ENCODE assay signal across 1 cellular context in the genomic region with DNA sequence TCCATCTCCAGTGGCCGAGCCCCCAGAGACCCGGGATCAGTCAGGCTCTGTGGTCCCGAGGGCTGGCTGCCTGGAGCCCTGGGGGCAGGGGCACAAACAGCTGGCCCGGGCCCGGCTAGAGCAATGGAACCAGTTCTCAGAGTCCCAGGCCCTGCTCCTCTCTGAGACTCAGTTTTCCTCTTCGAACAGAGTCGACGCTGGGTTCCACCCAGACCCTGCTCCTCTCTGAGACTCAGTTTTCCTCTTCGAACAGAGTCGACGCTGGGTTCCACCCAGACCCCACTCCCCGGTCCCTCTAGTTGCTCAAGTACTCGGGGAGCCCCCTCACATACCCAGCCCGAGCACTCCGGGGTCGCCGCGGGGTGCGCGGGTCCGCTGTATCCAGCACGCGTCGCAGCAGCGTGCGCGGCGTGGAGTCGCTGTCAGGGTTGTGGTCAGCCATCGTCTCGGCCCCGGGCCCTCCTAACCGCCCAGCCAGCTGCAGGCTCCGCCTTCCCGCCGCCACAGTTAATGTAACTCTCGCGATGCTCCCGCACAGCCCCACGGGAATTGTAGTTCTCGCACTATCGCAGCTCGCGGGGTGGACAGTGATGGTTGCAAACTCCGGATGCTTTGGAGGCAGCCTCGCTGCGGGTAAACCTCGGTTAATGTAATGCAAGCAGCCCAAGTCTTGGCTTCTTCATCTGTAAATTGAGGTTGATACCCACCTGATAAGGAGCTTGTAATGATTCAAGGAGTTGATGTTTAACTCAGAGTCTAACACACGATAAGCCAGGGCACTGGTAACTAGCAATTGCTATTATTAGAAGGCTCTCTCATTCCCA.
TF ChIP-seq lines count a peak whose summit lies in the region.

No MANE protein-coding gene starts in this region.

TF ChIP-seq in HEK293, 187 proteins besides CTCF, POLR2A, EP300 and RAD21 (continued from another document):
- TF ChIP-seq ZNF510 (tag by site-specific recombination; IDR thresholded peaks at IDR 0.05; ENCODE audit: insufficient replicate concordance) (no peak), ZNF2 (tag by site-specific recombination; IDR thresholded peaks at IDR 0.05) (peak; percentile 49; the same call in 1 of the 2 replicates), ZNF561 (tag by site-specific recombination; IDR thresholded peaks at IDR 0.05; ENCODE audit: borderline replicate concordance) (peak; percentile 27; the same call in 1 of the 2 replicates), ZNF600 (tag by site-specific recombination; IDR thresholded peaks at IDR 0.05) (0 out of 2 replicates have a peak, but pooled peaks have one; percentile 41), SP3 (tag by site-specific recombination; IDR thresholded peaks at IDR 0.05) (peak; percentile 83), ZXDB (tag by site-specific recombination; IDR thresholded peaks at IDR 0.05) (peak; percentile 86), ZNF629 (tag by site-specific recombination; IDR thresholded peaks at IDR 0.05) (0 out of 2 replicates have a peak, but pooled peaks have one; percentile 20), ZNF660 (tag by site-specific recombination; IDR thresholded peaks at IDR 0.05) (peak; percentile 37; the same call in 1 of the 2 replicates), YY2 (tag by site-specific recombination; IDR thresholded peaks at IDR 0.05) (peak; percentile 91), KLF9 (tag by site-specific recombination; IDR thresholded peaks at IDR 0.05; ENCODE audit: low read depth) (peak; percentile 44), ZNF76 (tag by site-specific recombination; IDR thresholded peaks at IDR 0.05; ENCODE audit: borderline replicate concordance, low read depth) (peak; percentile 94), ZIC2 (tag by site-specific recombination; IDR thresholded peaks at IDR 0.05) (peak; percentile 81), KLF1 (tag by site-specific recombination; IDR thresholded peaks at IDR 0.05) (peak; percentile 20), ZBTB20 (tag by site-specific recombination; IDR thresholded peaks at IDR 0.05) (peak; percentile 88), ZNF843 (tag by site-specific recombination; IDR thresholded peaks at IDR 0.05) (peak; percentile 56; the same call in 1 of the 2 replicates), ZBTB1 (tag by site-specific recombination; IDR thresholded peaks at IDR 0.05) (no peak), PRDM10 (tag by site-specific recombination; IDR thresholded peaks at IDR 0.05) (peak; percentile 38; the same call in 1 of the 2 replicates), ZEB2 (tag by site-specific recombination; IDR thresholded peaks at IDR 0.05) (peak; percentile 18; the same call in 1 of the 2 replicates), ZNF335 (tag by site-specific recombination; conservative IDR thresholded peaks at IDR 0.05) (peak; percentile 75), KLF16 (tag by site-specific recombination; IDR thresholded peaks at IDR 0.05) (peak; percentile 81; the same call in 1 of the 2 replicates), PBX3 (CRISPR knock-in tag; IDR thresholded peaks at IDR 0.05) (0 out of 2 replicates have a peak, but pooled peaks have one; percentile 48), KLF17 (tag by site-specific recombination; IDR thresholded peaks at IDR 0.05) (0 out of 2 replicates have a peak, but pooled peaks have one; percentile 31), ZNF24 (tag by site-specific recombination; IDR thresholded peaks at IDR 0.05) (0 out of 2 replicates have a peak, but pooled peaks have one; percentile 32), MEIS1 (CRISPR knock-in tag; IDR thresholded peaks at IDR 0.05; ENCODE audit: borderline replicate concordance) (no peak), ZNF10 (tag by site-specific recombination; IDR thresholded peaks at IDR 0.05) (peak; percentile 38; the same call in 1 of the 2 replicates), SP2 (tag by site-specific recombination; IDR thresholded peaks at IDR 0.05) (peak; percentile 50)
- TF ChIP-seq, protein P1, sequence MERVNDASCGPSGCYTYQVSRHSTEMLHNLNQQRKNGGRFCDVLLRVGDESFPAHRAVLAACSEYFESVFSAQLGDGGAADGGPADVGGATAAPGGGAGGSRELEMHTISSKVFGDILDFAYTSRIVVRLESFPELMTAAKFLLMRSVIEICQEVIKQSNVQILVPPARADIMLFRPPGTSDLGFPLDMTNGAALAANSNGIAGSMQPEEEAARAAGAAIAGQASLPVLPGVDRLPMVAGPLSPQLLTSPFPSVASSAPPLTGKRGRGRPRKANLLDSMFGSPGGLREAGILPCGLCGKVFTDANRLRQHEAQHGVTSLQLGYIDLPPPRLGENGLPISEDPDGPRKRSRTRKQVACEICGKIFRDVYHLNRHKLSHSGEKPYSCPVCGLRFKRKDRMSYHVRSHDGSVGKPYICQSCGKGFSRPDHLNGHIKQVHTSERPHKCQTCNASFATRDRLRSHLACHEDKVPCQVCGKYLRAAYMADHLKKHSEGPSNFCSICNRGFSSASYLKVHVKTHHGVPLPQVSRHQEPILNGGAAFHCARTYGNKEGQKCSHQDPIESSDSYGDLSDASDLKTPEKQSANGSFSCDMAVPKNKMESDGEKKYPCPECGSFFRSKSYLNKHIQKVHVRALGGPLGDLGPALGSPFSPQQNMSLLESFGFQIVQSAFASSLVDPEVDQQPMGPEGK (tag by site-specific recombination; IDR thresholded peaks at IDR 0.05): 0 out of 2 replicates have a peak, but pooled peaks have one; percentile 35
- TF ChIP-seq, protein P2, sequence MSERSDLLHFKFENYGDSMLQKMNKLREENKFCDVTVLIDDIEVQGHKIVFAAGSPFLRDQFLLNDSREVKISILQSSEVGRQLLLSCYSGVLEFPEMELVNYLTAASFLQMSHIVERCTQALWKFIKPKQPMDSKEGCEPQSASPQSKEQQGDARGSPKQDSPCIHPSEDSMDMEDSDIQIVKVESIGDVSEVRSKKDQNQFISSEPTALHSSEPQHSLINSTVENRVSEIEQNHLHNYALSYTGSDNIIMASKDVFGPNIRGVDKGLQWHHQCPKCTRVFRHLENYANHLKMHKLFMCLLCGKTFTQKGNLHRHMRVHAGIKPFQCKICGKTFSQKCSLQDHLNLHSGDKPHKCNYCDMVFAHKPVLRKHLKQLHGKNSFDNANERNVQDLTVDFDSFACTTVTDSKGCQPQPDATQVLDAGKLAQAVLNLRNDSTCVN (tag by site-specific recombination; optimal IDR thresholded peaks at IDR 0.05): peak; percentile 68
- TF ChIP-seq, protein P3, sequence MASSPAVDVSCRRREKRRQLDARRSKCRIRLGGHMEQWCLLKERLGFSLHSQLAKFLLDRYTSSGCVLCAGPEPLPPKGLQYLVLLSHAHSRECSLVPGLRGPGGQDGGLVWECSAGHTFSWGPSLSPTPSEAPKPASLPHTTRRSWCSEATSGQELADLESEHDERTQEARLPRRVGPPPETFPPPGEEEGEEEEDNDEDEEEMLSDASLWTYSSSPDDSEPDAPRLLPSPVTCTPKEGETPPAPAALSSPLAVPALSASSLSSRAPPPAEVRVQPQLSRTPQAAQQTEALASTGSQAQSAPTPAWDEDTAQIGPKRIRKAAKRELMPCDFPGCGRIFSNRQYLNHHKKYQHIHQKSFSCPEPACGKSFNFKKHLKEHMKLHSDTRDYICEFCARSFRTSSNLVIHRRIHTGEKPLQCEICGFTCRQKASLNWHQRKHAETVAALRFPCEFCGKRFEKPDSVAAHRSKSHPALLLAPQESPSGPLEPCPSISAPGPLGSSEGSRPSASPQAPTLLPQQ (tag by site-specific recombination; IDR thresholded peaks at IDR 0.05): peak; percentile 75
